ENCODE assay signal across 10 cellular contexts in the genomic region with DNA sequence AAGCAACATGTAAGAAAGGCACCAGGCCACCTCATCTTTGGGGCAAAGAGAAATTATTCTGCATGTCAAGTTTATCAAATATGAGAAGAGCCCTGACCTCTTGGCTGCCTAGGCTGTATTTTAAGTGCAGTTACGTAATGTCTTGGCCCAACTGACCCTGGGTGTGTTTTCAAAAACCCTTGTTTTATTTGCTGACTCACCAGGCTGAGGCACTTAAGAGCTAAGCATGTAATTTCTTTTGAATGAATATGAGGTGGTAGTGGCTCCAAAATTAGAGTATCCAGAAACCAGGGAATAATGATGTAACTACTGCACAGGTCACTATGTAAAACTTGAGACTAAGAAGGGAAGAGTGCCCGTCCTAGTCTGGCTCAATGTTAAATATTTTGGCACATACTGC. TPM values are rescaled to one million over a fixed set of nuclear protein-coding genes. Genes with fewer than 3 reads are reported as not detected.
A peak's percentile ranks its signal among the peaks of the same experiment; 100 is the strongest.
DNase-seq lines count a peak whose midpoint lies in the region; ATAC-seq and TF ChIP-seq lines count a peak whose summit lies in the region.
"Had no signal": no experiment of that assay in that cellular context is flagged by ENCODE, and none has a peak within 500 bp of the region (broad histone marks: within the 10 kb centered on the region; RNA-seq: fewer than 3 reads in every experiment).

No MANE protein-coding gene starts in this region.

- DNase-seq in HL-60 (ENCODE audit: low read depth in 1 of 2, low spot score in 1 of 2) (peak; percentile 25 to 37), RPMI7951 (ENCODE audit: low read depth) (peak; percentile 68), foreskin keratinocyte (peak; percentile 48 to 79), stomach (peak; percentile 32), DMS114 treated with DMSO at 0.1 percent for 48 hours (lab: John Stamatoyannopoulos, UW; ENCODE audit: unreplicated experiment) (no peak)
- DNase-seq: NCI-H2171 treated with DMSO at 0.1 percent for 48 hours had no signal

- ATAC-seq in foreskin keratinocyte = peak; percentile 83
- no peak for ATAC-seq in GM18505 (IDR thresholded peaks at IDR 0.05; ENCODE audit: unreplicated experiment)
- ATAC-seq in HG02610 (IDR thresholded peaks at IDR 0.05; ENCODE audit: unreplicated experiment) = no peak
- no peak for ATAC-seq in HG02588 (IDR thresholded peaks at IDR 0.05; ENCODE audit: unreplicated experiment)
- ATAC-seq: natural killer cell treated with Interleukin-12 subunit alpha and Interleukin-12 subunit beta and Interleukin-15 and Interleukin-18, amount 100 ng/mL, for 72 hours had no signal

- TF ChIP-seq POLR2A in stomach (IDR thresholded peaks at IDR 0.05) (no peak), GM18505 (IDR thresholded peaks at IDR 0.05; ENCODE audit: borderline replicate concordance, extremely low read depth, insufficient read depth, insufficient read length) (no peak)

- H3K4me1 ChIP-seq in foreskin keratinocyte (no peaks in the 10 kb centered on the region), stomach (peaks cover 0 to 21% (median 11%) of the 10 kb centered on the region in 4 donors)

- WGBS in stomach, 5 donors = 18 to 29% (median 28%) methylated on average over 2 of the region's 2 CpGs

- TF ChIP-seq EP300 in stomach (IDR thresholded peaks at IDR 0.05) = no peak

- H3K9me3 ChIP-seq in stomach = peaks cover 0 to 9% (median 0%) of the 10 kb centered on the region in 4 donors

- H3K4me3 ChIP-seq in HL-60 (replicated peaks; ENCODE audit: insufficient read depth, low read length) = no peak overlapping the region
- H3K4me3 ChIP-seq in stomach = no peak overlapping the region

- no peak overlapping the region; the same call in 1 of the 2 replicates for H3K27ac ChIP-seq in HL-60 (replicated peaks)
- H3K27ac ChIP-seq in foreskin keratinocyte = no peak overlapping the region
- peak overlapping the region in 4 of 5 donors; percentile 9 to 73 (median 66) for H3K27ac ChIP-seq in stomach

- intact Hi-C loops in stomach (cut with DNase I; ENCODE audit: low total_unique reads) = no loop called here

- no peaks in the 10 kb centered on the region for H3K36me3 ChIP-seq in stomach

- TF ChIP-seq CTCF in HL-60 (IDR thresholded peaks at IDR 0.05; ENCODE audit: insufficient read depth, low read length) (no peak), foreskin keratinocyte (conservative IDR thresholded peaks at IDR 0.05) (no peak), stomach (IDR thresholded peaks at IDR 0.05) (no peak)

- H3K27me3 ChIP-seq in HL-60 (ENCODE audit: insufficient read depth, poor library complexity, severe bottlenecking) (no peaks in the 10 kb centered on the region), foreskin keratinocyte (no peaks in the 10 kb centered on the region), stomach (no peaks in the 10 kb centered on the region)

RNA-seq across cellular contexts. Expression of gene PGPEP1L, which starts 24.3 kb away (rescaled TPM):
- total RNA-seq in RPMI7951 (2014; rRNA removed; shearing (Covaris generic)) = not detected in 2 replicates
- not detected in 2 replicates for total RNA-seq in foreskin keratinocyte
- not detected in 2 replicates for polyA plus RNA-seq in foreskin keratinocyte
- total RNA-seq in stomach = not detected
- under 1 TPM in 1 of 3 donors, not detected in 2; 0.13 TPM for polyA plus RNA-seq in stomach
- total RNA-seq: natural killer cell treated with Interleukin-12 subunit alpha and Interleukin-12 subunit beta and Interleukin-15 and Interleukin-18, amount 100 ng/mL, for 72 hours had no signal

Comparison
In these comparisons a context has a peak if more than half of its experiments do, and no peak if none do; other contexts are left out.
1. H3K27ac ChIP-seq: peak in stomach (4 of 5); none in HL-60 (single experiment) and foreskin keratinocyte (single experiment).